ENCODE assay signal across 1 cellular context in genomic region chr3:156826144-156826895, GRCh38.
TF ChIP-seq lines count a peak whose summit lies in the region.

Gene LEKR1 (plus strand): TSS chr3:156826353. CDS start chr3:156829330, 2,977 bp downstream.

TF ChIP-seq in HepG2, 621 proteins besides CTCF, POLR2A, EP300 and RAD21 (continued from another document and continues in another):
- TF ChIP-seq ZBTB40 (IDR thresholded peaks at IDR 0.05): no peak
- TF ChIP-seq ZBTB40 (CRISPR knock-in tag; IDR thresholded peaks at IDR 0.05): 0 out of 2 replicates have a peak, but pooled peaks have one; percentile 46
- peak; percentile 46 for TF ChIP-seq ETV5 (CRISPR knock-in tag; IDR thresholded peaks at IDR 0.05; ENCODE audit: borderline replicate concordance)
- 0 out of 2 replicates have a peak, but pooled peaks have one; percentile 15 for TF ChIP-seq ZBTB39 (CRISPR knock-in tag; IDR thresholded peaks at IDR 0.05)
- TF ChIP-seq ZNF281 (CRISPR knock-in tag; IDR thresholded peaks at IDR 0.05; ENCODE audit: borderline replicate concordance): no peak
- TF ChIP-seq ZNF451 (CRISPR knock-in tag; IDR thresholded peaks at IDR 0.05): 0 out of 2 replicates have a peak, but pooled peaks have one; percentile 39
- no peak for TF ChIP-seq EEA1 (CRISPR knock-in tag; IDR thresholded peaks at IDR 0.05; ENCODE audit: borderline replicate concordance)
- peak; percentile 59; the same call in 1 of the 2 replicates for TF ChIP-seq ZSCAN29 (CRISPR knock-in tag; conservative IDR thresholded peaks at IDR 0.05)
- TF ChIP-seq ZFP91 (CRISPR knock-in tag; IDR thresholded peaks at IDR 0.05; ENCODE audit: borderline replicate concordance): peak; percentile 76; the same call in 1 of the 2 replicates
- 0 out of 2 replicates have a peak, but pooled peaks have one; percentile 20 for TF ChIP-seq E2F1 (CRISPR knock-in tag; IDR thresholded peaks at IDR 0.05)
- no peak for TF ChIP-seq PAX8 (CRISPR knock-in tag; IDR thresholded peaks at IDR 0.05; ENCODE audit: borderline replicate concordance)
- no peak for TF ChIP-seq ZNF740 (CRISPR knock-in tag; IDR thresholded peaks at IDR 0.05)
- TF ChIP-seq RXRA (CRISPR knock-in tag; IDR thresholded peaks at IDR 0.05): peak; percentile 59
- TF ChIP-seq ZNF749 (CRISPR knock-in tag; IDR thresholded peaks at IDR 0.05; ENCODE audit: borderline replicate concordance): peak; percentile 19; the same call in 1 of the 2 replicates
- no peak for TF ChIP-seq ZNF12 (CRISPR knock-in tag; IDR thresholded peaks at IDR 0.05)
- TF ChIP-seq ZNF619 (CRISPR knock-in tag; IDR thresholded peaks at IDR 0.05): 0 out of 2 replicates have a peak, but pooled peaks have one; percentile 5
- TF ChIP-seq MAZ (IDR thresholded peaks at IDR 0.05; ENCODE audit: borderline replicate concordance, low read depth, low read length): no peak
- TF ChIP-seq MAZ (CRISPR knock-in tag; IDR thresholded peaks at IDR 0.05; ENCODE audit: low read depth): peak; percentile 56; the same call in 1 of the 2 replicates
- TF ChIP-seq MAFG (CRISPR knock-in tag; IDR thresholded peaks at IDR 0.05): no peak
- no peak for TF ChIP-seq SMYD3 (CRISPR knock-in tag; IDR thresholded peaks at IDR 0.05)
- peak; percentile 21 for TF ChIP-seq AGO2 (optimal IDR thresholded peaks at IDR 0.05; ENCODE audit: low read depth, low read length)
- TF ChIP-seq KLF12 (CRISPR knock-in tag; IDR thresholded peaks at IDR 0.05; ENCODE audit: borderline replicate concordance): no peak
- TF ChIP-seq ZNF572 (CRISPR knock-in tag; IDR thresholded peaks at IDR 0.05): no peak
- peak; percentile 62 for TF ChIP-seq ZFY (CRISPR knock-in tag; IDR thresholded peaks at IDR 0.05)
- peak; percentile 71; the same call in 1 of the 2 replicates for TF ChIP-seq HDAC1 (CRISPR knock-in tag; IDR thresholded peaks at IDR 0.05)
- 0 out of 2 replicates have a peak, but pooled peaks have one; percentile 46 for TF ChIP-seq ZFAT (CRISPR knock-in tag; conservative IDR thresholded peaks at IDR 0.05)
- TF ChIP-seq ZNF20 (CRISPR knock-in tag; IDR thresholded peaks at IDR 0.05): no peak
- TF ChIP-seq PHF8 (CRISPR knock-in tag; IDR thresholded peaks at IDR 0.05): peak; percentile 70
- peak; percentile 84; the same call in 1 of the 2 replicates for TF ChIP-seq SNAI1 (CRISPR knock-in tag; IDR thresholded peaks at IDR 0.05; ENCODE audit: borderline replicate concordance)
- TF ChIP-seq POGZ (CRISPR knock-in tag; IDR thresholded peaks at IDR 0.05): peak; percentile 64; the same call in 1 of the 2 replicates
- TF ChIP-seq MTA1 (CRISPR knock-in tag; IDR thresholded peaks at IDR 0.05; ENCODE audit: borderline replicate concordance): peak; percentile 49; the same call in 1 of the 2 replicates
- no peak for TF ChIP-seq ZNF678 (CRISPR knock-in tag; IDR thresholded peaks at IDR 0.05)
- peak; percentile 34; the same call in 1 of the 2 replicates for TF ChIP-seq ZNF746 (CRISPR knock-in tag; IDR thresholded peaks at IDR 0.05)
- peak; percentile 58; the same call in 1 of the 2 replicates for TF ChIP-seq BORCS8-MEF2B (CRISPR knock-in tag; IDR thresholded peaks at IDR 0.05)
- peak; percentile 23 to 76; a peak in 2 of 4 replicates for TF ChIP-seq HMGXB4 (CRISPR knock-in tag; IDR thresholded peaks at IDR 0.05; ENCODE audit: borderline replicate concordance in 1 of 2, low read depth in 1 of 2)
- no peak for TF ChIP-seq ZNF558 (CRISPR knock-in tag; IDR thresholded peaks at IDR 0.05; ENCODE audit: borderline replicate concordance)
- TF ChIP-seq ZNF382 (CRISPR knock-in tag; IDR thresholded peaks at IDR 0.05; ENCODE audit: borderline replicate concordance): no peak
- TF ChIP-seq ZNF710 (CRISPR knock-in tag; IDR thresholded peaks at IDR 0.05; ENCODE audit: borderline replicate concordance): peak; percentile 55; the same call in 1 of the 2 replicates
- peak; percentile 41 for TF ChIP-seq HNRNPLL (IDR thresholded peaks at IDR 0.05; ENCODE audit: low read depth, low read length, poor library complexity, severe bottlenecking)
- peak; percentile 88 for TF ChIP-seq ZNF776 (CRISPR knock-in tag; IDR thresholded peaks at IDR 0.05)
